ENCODE assay signal across 9 cellular contexts in the genomic region with DNA sequence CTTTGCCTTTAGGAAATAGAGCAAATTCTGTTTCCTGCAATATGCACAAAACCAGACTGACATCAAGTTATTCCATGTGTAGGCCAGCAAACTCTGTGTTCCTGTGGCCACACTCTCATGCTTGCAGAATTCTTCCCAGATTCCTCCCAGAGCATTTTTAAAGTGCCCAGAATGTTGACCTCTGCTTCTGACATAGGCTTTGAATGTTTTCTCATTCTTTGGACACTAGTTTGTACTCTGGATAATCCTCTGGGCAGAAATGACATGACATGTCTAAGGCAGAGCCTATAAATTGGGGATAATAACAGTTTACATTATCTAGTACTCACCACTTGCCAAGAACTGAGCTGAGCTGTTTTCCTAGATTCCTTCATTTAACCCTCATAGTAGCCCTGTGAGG.
"Had no signal": no experiment of that assay in that cellular context is flagged by ENCODE, and none has a peak within 500 bp of the region (broad histone marks: within the 10 kb centered on the region; RNA-seq: fewer than 3 reads in every experiment).

No MANE protein-coding gene starts in this region.

- H3K27ac ChIP-seq: parathyroid adenoma, vagina had no signal

- H3K36me3 ChIP-seq: vagina had no signal

- H3K4me1 ChIP-seq: parathyroid adenoma, vagina had no signal

- DNase-seq: activated CD4-positive, alpha-beta T cell treated with anti-CD3 and anti-CD28 coated beads, Interleukin-2, amount 10 ng/mL, durations not matched to agents 7 days and 5 days; activated CD8-positive, alpha-beta memory T cell treated with anti-CD3 and anti-CD28 coated beads, Interleukin-2, amount 50 U/mL, for 48 hours; activated naive CD4-positive, alpha-beta T cell; hypothalamus; stimulated activated CD4-positive, alpha-beta T cell treated with anti-CD3 and anti-CD28 coated beads, Interleukin-2, amount 100 ng/mL, for 48 hours; SW 1271; T-helper 9 cell had no signal

- H3K9ac ChIP-seq: parathyroid adenoma had no signal

- H2AFZ ChIP-seq: parathyroid adenoma had no signal

- H3K9me3 ChIP-seq: vagina had no signal

- H3K79me2 ChIP-seq: parathyroid adenoma had no signal

- H3K4me3 ChIP-seq: vagina had no signal

- H3K27me3 ChIP-seq: vagina had no signal
